10 cellular contexts compared by ENCODE assay signal in genomic region chrX:153643431-153644351, GRCh38. TPM values are rescaled to one million over a fixed set of nuclear protein-coding genes. Genes with fewer than 3 reads are reported as not detected.
DNase-seq lines count a peak whose midpoint lies in the region; FAIRE-seq and TF ChIP-seq lines count a peak whose summit lies in the region.
"Had no signal": no experiment of that assay in that cellular context is flagged by ENCODE, and none has a peak within 500 bp of the region (broad histone marks: within the 10 kb centered on the region; RNA-seq: fewer than 3 reads in every experiment).

No MANE protein-coding gene starts in this region.

- peak; percentile 24 for DNase-seq in activated CD4-positive, alpha-beta T cell treated with anti-CD3 and anti-CD28 coated beads for 48 hours
- no peak for DNase-seq in activated CD4-positive, alpha-beta T cell treated with anti-CD3 and anti-CD28 coated beads for 4 hours
- DNase-seq in RPMI8226 (peak; percentile 48), glutamatergic neuron (no peak), spleen (peak; percentile 66), NOMO-1 treated with dmso at 0.1 percent for 144 hours (lab: John Stamatoyannopoulos, UW; ENCODE audit: unreplicated experiment) (no peak), GM19239 (ENCODE audit: insufficient read length, low spot score) (no peak)
- DNase-seq in stimulated activated CD4-positive, alpha-beta T cell treated with anti-CD3 and anti-CD28 coated beads, Interleukin-12 subunit alpha, Interleukin-12 subunit beta, amount 100 ng/mL, for 4 hours: no peak
- DNase-seq: COR-L47 had no signal

- H3K9me3 ChIP-seq in spleen: no peaks in the 10 kb centered on the region

- intact Hi-C loops in spleen (cut with DNase I; ENCODE audit: low total_unique reads): no loop called here

- H3K36me3 ChIP-seq in spleen: no peaks in the 10 kb centered on the region

- H3K9me3 Mint-ChIP-seq in glutamatergic neuron (ENCODE audit: unreplicated experiment): no peaks in the 10 kb centered on the region
- H3K9me3 Mint-ChIP-seq: activated naive CD4-positive, alpha-beta T cell treated with anti-CD3 and anti-CD28 coated beads, Interleukin-2, amount 50 U/mL, for 24 hours had no signal

- no peaks in the 10 kb centered on the region for H3K36me3 Mint-ChIP-seq in glutamatergic neuron (ENCODE audit: unreplicated experiment)
- H3K36me3 Mint-ChIP-seq: activated naive CD4-positive, alpha-beta T cell treated with anti-CD3 and anti-CD28 coated beads, Interleukin-2, amount 50 U/mL, for 24 hours had no signal

- peaks cover 6% of the 10 kb centered on the region for H3K4me1 Mint-ChIP-seq in glutamatergic neuron (ENCODE audit: low read depth, unreplicated experiment)

- FAIRE-seq in GM19239 (lab: Jason Lieb, UNC): no peak

- peaks cover 3% of the 10 kb centered on the region for H3K27me3 Mint-ChIP-seq in glutamatergic neuron (ENCODE audit: unreplicated experiment)

- H3K4me3 ChIP-seq in spleen: peak overlapping the region in 1 of 8 donors; percentile 44

- peak; percentile 40 for TF ChIP-seq CTCF in glutamatergic neuron (IDR thresholded peaks at IDR 0.05; ENCODE audit: partially characterized antibody, unreplicated experiment)
- TF ChIP-seq CTCF in spleen (IDR thresholded peaks at IDR 0.05 in 8 of 11, conservative IDR thresholded peaks at IDR 0.05 in 3 of 11): peak in 1 of 11 experiments; percentile 11

- peak overlapping the region; percentile 63 for H3K4me3 Mint-ChIP-seq in glutamatergic neuron (ENCODE audit: unreplicated experiment)

- H3K27ac ChIP-seq in spleen: no peak overlapping the region

- H3K27me3 ChIP-seq in spleen (replicated peaks in 1 of 7): peaks cover 0 to 93% (median 72%) of the 10 kb centered on the region in 7 donors

- 2 to 43% (median 15%) methylated on average over 39 to 76 of the region's 84 CpGs; no CpG with 5 or more reads in 1 of the 5 donors for WGBS in spleen, 5 donors

- no peak overlapping the region for H3K27ac Mint-ChIP-seq in glutamatergic neuron (ENCODE audit: unreplicated experiment)
- H3K27ac Mint-ChIP-seq: activated naive CD4-positive, alpha-beta T cell treated with anti-CD3 and anti-CD28 coated beads, Interleukin-2, amount 50 U/mL, for 24 hours had no signal

- H3K4me1 ChIP-seq in spleen: peaks cover 4 to 50% (median 35%) of the 10 kb centered on the region in 6 donors

- TF ChIP-seq POLR2A in spleen (IDR thresholded peaks at IDR 0.05): no peak

RNA-seq across cellular contexts. Expression of gene DUSP9, which starts 3.3 kb away (rescaled TPM):
- 0.61 TPM for total RNA-seq in glutamatergic neuron (ENCODE audit: unreplicated experiment)
- total RNA-seq in spleen: under 1 TPM in 1 of 7 donors, not detected in 6; 0.17 TPM
- under 1 TPM in 1 of 3 donors, not detected in 2; 0.09 TPM for polyA plus RNA-seq in spleen

RNA-seq across cellular contexts. Expression of gene PNCK, which starts 29.9 kb away (rescaled TPM):
- total RNA-seq in glutamatergic neuron (ENCODE audit: unreplicated experiment): 4.3 TPM
- 1 to 10 TPM in 2 of 7 donors, under 1 TPM in 1, not detected in 4; 0.73 to 1.2 (median 1.0) TPM for total RNA-seq in spleen
- under 1 TPM; 0.18 to 0.35 (median 0.22) TPM for polyA plus RNA-seq in spleen

RNA-seq across cellular contexts. Expression of gene SLC6A8, which starts 44.0 kb away (rescaled TPM):
- total RNA-seq in glutamatergic neuron (ENCODE audit: unreplicated experiment): 108 TPM
- total RNA-seq in spleen: 10 to 100 TPM in 5 of 7 donors, 1 to 10 TPM in 2; 6.7 to 72.9 (median 14.7) TPM
- 1 to 10 TPM; 3.2 to 5.3 (median 3.2) TPM for polyA plus RNA-seq in spleen

RNA-seq across cellular contexts. Expression of gene CCNQ, which starts 44.8 kb away (rescaled TPM):
- total RNA-seq in glutamatergic neuron (ENCODE audit: unreplicated experiment) (28.9 TPM), spleen (10 to 100 TPM; 17.5 to 32.0 (median 21.7) TPM)
- 10 to 100 TPM; 58.6 to 67.3 (median 59.6) TPM for polyA plus RNA-seq in spleen

Comparison
In these comparisons a context has a peak if more than half of its experiments do, and no peak if none do; other contexts are left out.
1. DNase-seq: peak in activated CD4-positive, alpha-beta T cell treated with anti-CD3 and anti-CD28 coated beads for 48 hours (single experiment), RPMI8226 (single experiment) and spleen (single experiment); none in activated CD4-positive, alpha-beta T cell treated with anti-CD3 and anti-CD28 coated beads for 4 hours (0 of 2), glutamatergic neuron (single experiment), NOMO-1 treated with dmso at 0.1 percent for 144 hours (single experiment), stimulated activated CD4-positive, alpha-beta T cell treated with anti-CD3 and anti-CD28 coated beads, Interleukin-12 subunit alpha, Interleukin-12 subunit beta, amount 100 ng/mL, for 4 hours (single experiment) and GM19239 (single experiment).